ENCODE assay signal across 32 cellular contexts in the genomic region with DNA sequence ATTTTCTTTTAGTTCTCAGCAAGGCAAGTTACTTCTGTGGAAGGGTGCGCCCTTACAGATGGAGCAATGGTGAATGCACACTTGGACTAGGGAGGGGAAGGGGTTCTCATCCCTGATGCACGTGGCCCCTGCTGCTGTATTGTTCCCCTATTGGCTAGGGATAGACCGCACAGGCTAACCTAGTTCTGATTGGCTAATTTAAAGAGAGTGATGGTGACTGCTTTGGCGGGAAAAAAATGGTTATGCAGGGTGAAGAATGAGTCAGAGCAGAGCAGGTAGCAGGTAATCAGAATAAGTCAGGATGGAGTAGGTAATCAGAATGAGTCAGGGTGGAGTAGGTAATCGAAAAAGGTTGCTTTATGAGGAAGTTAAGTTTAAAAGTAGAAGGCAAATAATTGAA.
"Had no signal": no experiment of that assay in that cellular context is flagged by ENCODE, and none has a peak within 500 bp of the region (broad histone marks: within the 10 kb centered on the region; RNA-seq: fewer than 3 reads in every experiment).

No MANE protein-coding gene starts in this region.

- H3K9ac ChIP-seq: KMS-11 had no signal

- H3K27ac ChIP-seq: adrenal gland, body of pancreas, KMS-11, Peyer's patch, SJSA1, VCaP had no signal

- H3K9me3 ChIP-seq: adrenal gland, body of pancreas, Peyer's patch, SJSA1 had no signal

- FAIRE-seq: astrocyte had no signal

- H3K4me2 ChIP-seq: KMS-11 had no signal

- H3K36me3 ChIP-seq: adrenal gland, Peyer's patch, SJSA1 had no signal

- DNase-seq: activated B cell treated with CpG ODN at 0.5 μM for 24 hours; activated CD4-positive, alpha-beta memory T cell treated with anti-CD3 and anti-CD28 coated beads for 36 hours; activated CD4-positive, alpha-beta T cell treated with anti-CD3 and anti-CD28 coated beads for 4 hours; activated CD4-positive, alpha-beta T cell treated with anti-CD3 and anti-CD28 coated beads, Interleukin-2, amount 50 U/mL, for 1 hour; activated CD4-positive, CD25-positive, alpha-beta regulatory T cell treated with anti-CD3 and anti-CD28 coated beads, Interleukin-2, amount 50 U/mL, for 72 hours; activated CD8-positive, alpha-beta memory T cell treated with anti-CD3 and anti-CD28 coated beads, Interleukin-2, amount 50 U/mL, for 4 hours; activated gamma-delta T cell treated with Interleukin-2 at 50 U/mL for 16 hours; activated naive CD4-positive, alpha-beta T cell treated with anti-CD3 and anti-CD28 coated beads for 36 hours; activated T-cell treated with anti-CD3 and anti-CD28 coated beads for 4 hours; activated T-cell treated with anti-CD3 and anti-CD28 coated beads, Interleukin-2, amount 50 U/mL, for 4 hours; adrenal gland; body of pancreas; central memory CD4-positive, alpha-beta T cell; NCI-H1105; NCI-H1417 treated with DMSO at 0.1 percent for 48 hours; NCI-H187 treated with DMSO at 0.1 percent for 48 hours; NCI-H2081; NCI-H226; NCI-H446 treated with DMSO at 0.1 percent for 48 hours; NCI-H524; Peyer's patch; RPMI8226; SHP77 treated with DMSO at 0.1 percent for 48 hours; T-helper 1 cell; T-helper 2 cell; T-helper 9 cell had no signal

- ATAC-seq: activated naive CD4-positive, alpha-beta T cell treated with anti-CD3 and anti-CD28 coated beads, Interleukin-2, amount 50 U/mL, for 72 hours; activated T-cell treated with anti-CD3 and anti-CD28 coated beads, Interleukin-2, amount 50 U/mL, for 4 hours; body of pancreas; SK-N-SH treated with all-trans-retinoic acid at 6 μM for 48 hours had no signal

- H3K4me1 ChIP-seq: adrenal gland, body of pancreas, Peyer's patch, SJSA1 had no signal

- H3K4me3 ChIP-seq: adrenal gland, body of pancreas, Peyer's patch, SJSA1 had no signal

- H3K27me3 ChIP-seq: adrenal gland, body of pancreas, Peyer's patch, SJSA1 had no signal
